In the genomic region with DNA sequence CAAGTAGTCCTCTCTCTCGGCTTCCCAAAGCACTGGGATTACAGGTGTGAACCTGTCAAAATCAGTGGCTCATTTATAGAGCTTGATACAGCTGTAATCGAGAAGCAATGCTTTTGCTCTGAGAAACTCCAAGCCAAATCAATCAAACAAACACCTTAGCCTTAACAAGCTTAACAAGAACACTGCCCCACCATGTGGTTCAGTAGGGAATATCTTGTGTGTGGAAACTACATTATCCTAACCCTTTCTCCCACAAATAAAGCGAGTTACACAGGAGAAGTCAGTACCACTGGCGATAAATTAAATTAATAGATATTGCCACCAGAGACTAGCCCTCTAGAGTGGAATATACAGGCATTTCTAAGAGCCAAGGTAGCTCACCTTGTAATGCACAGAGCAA, we compare ENCODE assay signal across 13 cellular contexts. TPM values are rescaled to one million over a fixed set of nuclear protein-coding genes. Genes with fewer than 3 reads are reported as not detected.
DNase-seq lines count a peak whose midpoint lies in the region; ATAC-seq and TF ChIP-seq lines count a peak whose summit lies in the region.
"Had no signal": no experiment of that assay in that cellular context is flagged by ENCODE, and none has a peak within 500 bp of the region (broad histone marks: within the 10 kb centered on the region; RNA-seq: fewer than 3 reads in every experiment).

No MANE protein-coding gene starts in this region.

- no peak overlapping the region for H2AFZ ChIP-seq in H9 (ENCODE audit: low read length)

- H2BK5ac ChIP-seq in H9 (ENCODE audit: insufficient read length, low read length): no peak overlapping the region

- no peak overlapping the region for H3K56ac ChIP-seq in H9 (ENCODE audit: insufficient read length, low read depth, low read length)

- no peak overlapping the region for H3K23ac ChIP-seq in H9 (ENCODE audit: insufficient read length, low read depth, low read length)

- H3K14ac ChIP-seq in H9 (ENCODE audit: insufficient read depth, low read length): no peak overlapping the region

- H3K27ac ChIP-seq in H9 (ENCODE audit: insufficient read length, low read depth, low read length) (no peak overlapping the region), endodermal cell (ENCODE audit: low read depth, low read length) (no peak overlapping the region), SJCRH30 (no peak overlapping the region)

- CTCF ChIA-PET in activated CD8-positive, alpha-beta memory T cell treated with anti-CD3 and anti-CD28 coated beads, Interleukin-2, amount 10 ng/mL, durations not matched to agents 7 days and 5 days (lab: Charles Lee): interaction anchor here (0.9 kb wide), 1 partner anchor 66 kb away, joined by 3 read pairs; no protein-coding TSS in a partner anchor

- H3K27ac Mint-ChIP-seq in H9 (no peak overlapping the region), endodermal cell (peak overlapping the region; percentile 76), neural crest cell (ENCODE audit: unreplicated experiment) (no peak overlapping the region)
- H3K27ac Mint-ChIP-seq in activated CD8-positive, alpha-beta memory T cell treated with anti-CD3 and anti-CD28 coated beads, Interleukin-2, amount 10 ng/mL, durations not matched to agents 7 days and 5 days: no peak overlapping the region
- H3K27ac Mint-ChIP-seq: activated T-cell treated with anti-CD3 and anti-CD28 coated beads, Interleukin-2, amount 50 U/mL, for 72 hours had no signal

- no peaks in the 10 kb centered on the region for H3K4me1 Mint-ChIP-seq in H9
- peaks cover 12% of the 10 kb centered on the region for H3K4me1 Mint-ChIP-seq in endodermal cell
- H3K4me1 Mint-ChIP-seq in neural crest cell: no peaks in the 10 kb centered on the region
- no peaks in the 10 kb centered on the region for H3K4me1 Mint-ChIP-seq in activated CD8-positive, alpha-beta memory T cell treated with anti-CD3 and anti-CD28 coated beads, Interleukin-2, amount 10 ng/mL, durations not matched to agents 7 days and 5 days

- H3T11ph ChIP-seq in H9 (ENCODE audit: low read length): no peak overlapping the region

- no peaks in the 10 kb centered on the region for H3K79me2 ChIP-seq in H9 (ENCODE audit: insufficient read depth, low read length)

- H3K4me2 ChIP-seq in H9 (ENCODE audit: insufficient read depth, insufficient read length, low read length): no peak overlapping the region

- no peak overlapping the region for H2BK20ac ChIP-seq in H9 (ENCODE audit: low read depth, low read length, poor library complexity, severe bottlenecking)

- H4K8ac ChIP-seq in H9 (replicated peaks; ENCODE audit: insufficient read length, low read depth, low read length): no peak overlapping the region

- TF ChIP-seq CTCF in H9 (conservative IDR thresholded peaks at IDR 0.05): peak; percentile 53
- TF ChIP-seq CTCF in endodermal cell (conservative IDR thresholded peaks at IDR 0.05): peak; percentile 75
- TF ChIP-seq CTCF in neural crest cell (conservative IDR thresholded peaks at IDR 0.05): peak; percentile 41

- H3K27me3 ChIP-seq in H9 (ENCODE audit: insufficient read depth, low read length): no peaks in the 10 kb centered on the region
- H3K27me3 ChIP-seq in endodermal cell (ENCODE audit: control insufficient read depth, insufficient read depth, low read length, poor library complexity, severe bottlenecking): no peaks in the 10 kb centered on the region
- H3K27me3 ChIP-seq in SJCRH30: no peaks in the 10 kb centered on the region
- H3K27me3 ChIP-seq: ascending aorta had no signal

- ATAC-seq in GM18907 (IDR thresholded peaks at IDR 0.05; ENCODE audit: unreplicated experiment): no peak
- no peak for ATAC-seq in activated CD8-positive, alpha-beta memory T cell treated with anti-CD3 and anti-CD28 coated beads, Interleukin-2, amount 10 ng/mL, durations not matched to agents 7 days and 5 days
- ATAC-seq: activated T-cell treated with anti-CD3 and anti-CD28 coated beads, Interleukin-2, amount 50 U/mL, for 72 hours had no signal

- H3K4me1 ChIP-seq in H9 (ENCODE audit: insufficient read depth, low read length) (no peaks in the 10 kb centered on the region), endodermal cell (ENCODE audit: control insufficient read depth, insufficient read depth, low read length) (peaks cover 11% of the 10 kb centered on the region), SJCRH30 (no peaks in the 10 kb centered on the region)

- no peaks in the 10 kb centered on the region for H3K23me2 ChIP-seq in H9 (ENCODE audit: insufficient read length, low read depth, low read length, poor library complexity, severe bottlenecking)

- H3K4ac ChIP-seq in H9 (ENCODE audit: low read depth, low read length): no peak overlapping the region

- H3K9me3 ChIP-seq in H9 (ENCODE audit: control insufficient read depth, low read depth, low read length) (no peaks in the 10 kb centered on the region), endodermal cell (ENCODE audit: control insufficient read depth, low read length) (no peaks in the 10 kb centered on the region), SJCRH30 (replicated peaks) (no peaks in the 10 kb centered on the region)
- H3K9me3 ChIP-seq: ascending aorta had no signal

- DNase-seq in H9: no peak
- peak; percentile 9 for DNase-seq in NCI-H82 treated with DMSO at 0.1 percent for 48 hours (lab: John Stamatoyannopoulos, UW; ENCODE audit: unreplicated experiment)
- DNase-seq in endodermal cell: no peak
- no peak for DNase-seq in neural crest cell (ENCODE audit: low read depth, low spot score)
- no peak for DNase-seq in activated CD8-positive, alpha-beta memory T cell treated with anti-CD3 and anti-CD28 coated beads, Interleukin-2, amount 10 ng/mL, durations not matched to agents 7 days and 5 days
- no peak for DNase-seq in SJCRH30
- DNase-seq: activated T-cell treated with anti-CD3 and anti-CD28 coated beads, Interleukin-2, amount 50 U/mL, for 72 hours; glutamatergic neuron; NCI-H1092; OCI-M1; small intestine had no signal

- H4K20me1 ChIP-seq in H9 (ENCODE audit: control insufficient read depth, insufficient read depth, insufficient read length): no peaks in the 10 kb centered on the region

- no peak overlapping the region for H2BK12ac ChIP-seq in H9 (ENCODE audit: insufficient read length, low read depth, low read length)

- H3K9me3 Mint-ChIP-seq in H9: no peaks in the 10 kb centered on the region
- no peaks in the 10 kb centered on the region for H3K9me3 Mint-ChIP-seq in endodermal cell
- no peaks in the 10 kb centered on the region for H3K9me3 Mint-ChIP-seq in neural crest cell
- H3K9me3 Mint-ChIP-seq in activated CD8-positive, alpha-beta memory T cell treated with anti-CD3 and anti-CD28 coated beads, Interleukin-2, amount 10 ng/mL, durations not matched to agents 7 days and 5 days (ENCODE audit: low read depth): no peaks in the 10 kb centered on the region
- H3K9me3 Mint-ChIP-seq: activated T-cell treated with anti-CD3 and anti-CD28 coated beads, Interleukin-2, amount 50 U/mL, for 72 hours had no signal

- no peak overlapping the region for H2AK5ac ChIP-seq in H9 (ENCODE audit: insufficient read length, low read length)

- H3K4me3 ChIP-seq in endodermal cell (ENCODE audit: low read length) (peak overlapping the region; percentile 13), SJCRH30 (no peak overlapping the region)
- H3K4me3 ChIP-seq: ascending aorta had no signal

- no peaks in the 10 kb centered on the region for H3K79me1 ChIP-seq in H9 (ENCODE audit: insufficient read depth, low read depth, low read length, poor library complexity, severe bottlenecking)

- H2BK15ac ChIP-seq in H9 (ENCODE audit: low read depth, low read length): no peak overlapping the region

- no peak overlapping the region for H4K5ac ChIP-seq in H9 (ENCODE audit: insufficient read length, low read depth, low read length)

- H3K9ac ChIP-seq in H9 (ENCODE audit: extremely low read depth, insufficient read length, low read length) (no peak overlapping the region), endodermal cell (ENCODE audit: extremely low read depth, low read length, poor library complexity, severe bottlenecking) (peak overlapping the region; percentile 17)

- H3K4me3 Mint-ChIP-seq in H9: no peak overlapping the region
- H3K4me3 Mint-ChIP-seq in endodermal cell: no peak overlapping the region
- no peak overlapping the region for H3K4me3 Mint-ChIP-seq in neural crest cell
- no peak overlapping the region for H3K4me3 Mint-ChIP-seq in activated CD8-positive, alpha-beta memory T cell treated with anti-CD3 and anti-CD28 coated beads, Interleukin-2, amount 10 ng/mL, durations not matched to agents 7 days and 5 days
- H3K4me3 Mint-ChIP-seq: activated T-cell treated with anti-CD3 and anti-CD28 coated beads, Interleukin-2, amount 50 U/mL, for 72 hours had no signal

- no peak overlapping the region for H4K91ac ChIP-seq in H9 (ENCODE audit: insufficient read length, low read depth, low read length)

- H3K36me3 ChIP-seq in endodermal cell (ENCODE audit: control insufficient read depth, insufficient read depth, low read length) (peaks cover 46% of the 10 kb centered on the region), SJCRH30 (peaks cover 57% of the 10 kb centered on the region)

- WGBS in H9 (ENCODE audit: extremely low coverage, insufficient read length, low lambda C conversion rate): no CpG with 5 or more reads among the region's 4 CpGs
- 77 to 90% methylated on average over 3 to 4 of the region's 4 CpGs for WGBS in endodermal cell (ENCODE audit: insufficient coverage in 1 of 2, insufficient read length in 1 of 2), 2 experiments

- H3K36me3 Mint-ChIP-seq in H9 (ENCODE audit: insufficient read depth in 1 of 3, low read depth in 3 of 3): peaks cover 15 to 62% (median 57%) of the 10 kb centered on the region in 3 experiments
- peaks cover 38% of the 10 kb centered on the region for H3K36me3 Mint-ChIP-seq in endodermal cell (ENCODE audit: low read depth)
- H3K36me3 Mint-ChIP-seq in neural crest cell (ENCODE audit: low read depth): peaks cover 7% of the 10 kb centered on the region
- H3K36me3 Mint-ChIP-seq in activated CD8-positive, alpha-beta memory T cell treated with anti-CD3 and anti-CD28 coated beads, Interleukin-2, amount 10 ng/mL, durations not matched to agents 7 days and 5 days: peaks cover 27% of the 10 kb centered on the region

- H3K18ac ChIP-seq in H9 (ENCODE audit: insufficient read length, low read depth, low read length): no peak overlapping the region

- H3K27me3 Mint-ChIP-seq in H9 (ENCODE audit: low read depth): no peaks in the 10 kb centered on the region; the same call in 1 of the 2 replicates
- no peaks in the 10 kb centered on the region for H3K27me3 Mint-ChIP-seq in endodermal cell (ENCODE audit: insufficient read depth)
- H3K27me3 Mint-ChIP-seq in neural crest cell (ENCODE audit: low read depth): no peaks in the 10 kb centered on the region
- no peaks in the 10 kb centered on the region for H3K27me3 Mint-ChIP-seq in activated CD8-positive, alpha-beta memory T cell treated with anti-CD3 and anti-CD28 coated beads, Interleukin-2, amount 10 ng/mL, durations not matched to agents 7 days and 5 days

- H2BK120ac ChIP-seq in H9 (ENCODE audit: low read depth, low read length, poor library complexity, severe bottlenecking): no peak overlapping the region

RNA-seq across cellular contexts. Expression of a gene that starts 13.9 kb away (rescaled TPM):
- total RNA-seq in H9 (2021): 20.0 and 20.4 TPM in 2 replicates
- 10 to 100 TPM; 26.5 to 38.2 TPM for total RNA-seq in endodermal cell
- polyA plus RNA-seq in endodermal cell (2013, experiment 1 of 2): 14.9 TPM
- polyA plus RNA-seq in endodermal cell (2013, experiment 2 of 2): 12.8 TPM
- 32.7 and 41.0 TPM in 2 replicates for total RNA-seq in neural crest cell
- total RNA-seq in activated CD8-positive, alpha-beta memory T cell treated with anti-CD3 and anti-CD28 coated beads, Interleukin-2, amount 10 ng/mL, durations not matched to agents 7 days and 5 days: 10 to 100 TPM; 29.0 to 39.2 TPM
- 16.2 and 17.8 TPM in 2 replicates for total RNA-seq in SJCRH30 (2014; rRNA removed; shearing (Covaris generic))
